Comparison of ENCODE assay signal across 1 cellular context in the genomic region with DNA sequence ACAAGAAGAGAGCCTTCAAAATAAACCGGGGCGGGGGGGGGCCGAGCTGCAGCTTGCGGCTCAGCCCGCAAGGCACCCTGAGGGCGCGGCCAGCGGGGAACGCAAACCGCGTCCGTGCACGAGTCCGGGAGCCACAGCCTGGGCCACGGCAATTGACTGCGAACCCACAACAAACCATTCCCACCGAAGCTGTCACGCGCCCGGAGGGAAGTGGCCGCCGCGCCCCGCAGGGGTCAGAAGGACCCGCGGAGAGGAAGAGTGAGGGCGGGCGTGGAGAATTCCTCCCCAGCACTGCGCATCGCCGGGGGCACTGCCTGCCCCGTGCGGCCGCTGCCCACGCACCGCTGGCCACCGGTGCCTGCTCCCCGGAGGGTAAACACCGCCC.
A peak's percentile ranks its signal among the peaks of the same experiment; 100 is the strongest.
TF ChIP-seq lines count a peak whose summit lies in the region.

No MANE protein-coding gene starts in this region.

TF ChIP-seq in K562, 482 proteins besides CTCF, POLR2A, EP300 and RAD21 (continued from another document):
- TF ChIP-seq, protein P1, sequence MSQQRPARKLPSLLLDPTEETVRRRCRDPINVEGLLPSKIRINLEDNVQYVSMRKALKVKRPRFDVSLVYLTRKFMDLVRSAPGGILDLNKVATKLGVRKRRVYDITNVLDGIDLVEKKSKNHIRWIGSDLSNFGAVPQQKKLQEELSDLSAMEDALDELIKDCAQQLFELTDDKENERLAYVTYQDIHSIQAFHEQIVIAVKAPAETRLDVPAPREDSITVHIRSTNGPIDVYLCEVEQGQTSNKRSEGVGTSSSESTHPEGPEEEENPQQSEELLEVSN (IDR thresholded peaks at IDR 0.05; ENCODE audit: borderline replicate concordance in 1 of 2, extremely low read depth in 1 of 2, insufficient read depth in 1 of 2, insufficient read length in 1 of 2, low read depth in 1 of 2, low read length in 1 of 2, poor library complexity in 1 of 2, severe bottlenecking in 1 of 2) = peak in 1 of 2 experiments; percentile 65
- no peak for TF ChIP-seq YY1 (IDR thresholded peaks at IDR 0.05; ENCODE audit: borderline replicate concordance in 1 of 3, control insufficient read depth in 1 of 3, extremely low read depth in 1 of 3, insufficient read depth in 3 of 3, insufficient read length in 1 of 3, insufficient replicate concordance in 2 of 3, low read depth in 1 of 3, low read length in 2 of 3)
- peak; percentile 16 for TF ChIP-seq HMGN3 (IDR thresholded peaks at IDR 0.05; ENCODE audit: borderline replicate concordance, extremely low read depth, insufficient read length, low read depth, low read length)
- peak; percentile 59; the same call in 1 of the 2 replicates for TF ChIP-seq SAFB (IDR thresholded peaks at IDR 0.05; ENCODE audit: borderline replicate concordance, low read depth, low read length)
- TF ChIP-seq SIN3A (IDR thresholded peaks at IDR 0.05; ENCODE audit: borderline replicate concordance in 2 of 2, control insufficient read depth in 1 of 2, low read depth in 2 of 2, low read length in 2 of 2) = no peak
- 0 out of 4 replicates have a peak, but pooled peaks of 1 of the 2 experiments have one; percentile 25 for TF ChIP-seq MAZ (CRISPR knock-in tag; conservative IDR thresholded peaks at IDR 0.05 in 1 of 2, IDR thresholded peaks at IDR 0.05 in 1 of 2)
- no peak for TF ChIP-seq IFI16 (CRISPR knock-in tag; IDR thresholded peaks at IDR 0.05)
- TF ChIP-seq, protein P2, sequence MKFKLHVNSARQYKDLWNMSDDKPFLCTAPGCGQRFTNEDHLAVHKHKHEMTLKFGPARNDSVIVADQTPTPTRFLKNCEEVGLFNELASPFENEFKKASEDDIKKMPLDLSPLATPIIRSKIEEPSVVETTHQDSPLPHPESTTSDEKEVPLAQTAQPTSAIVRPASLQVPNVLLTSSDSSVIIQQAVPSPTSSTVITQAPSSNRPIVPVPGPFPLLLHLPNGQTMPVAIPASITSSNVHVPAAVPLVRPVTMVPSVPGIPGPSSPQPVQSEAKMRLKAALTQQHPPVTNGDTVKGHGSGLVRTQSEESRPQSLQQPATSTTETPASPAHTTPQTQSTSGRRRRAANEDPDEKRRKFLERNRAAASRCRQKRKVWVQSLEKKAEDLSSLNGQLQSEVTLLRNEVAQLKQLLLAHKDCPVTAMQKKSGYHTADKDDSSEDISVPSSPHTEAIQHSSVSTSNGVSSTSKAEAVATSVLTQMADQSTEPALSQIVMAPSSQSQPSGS (CRISPR knock-in tag; IDR thresholded peaks at IDR 0.05) = no peak
- 0 out of 2 replicates have a peak, but pooled peaks have one; percentile 13 for TF ChIP-seq KDM2B (CRISPR knock-in tag; IDR thresholded peaks at IDR 0.05)
- TF ChIP-seq, protein P3, sequence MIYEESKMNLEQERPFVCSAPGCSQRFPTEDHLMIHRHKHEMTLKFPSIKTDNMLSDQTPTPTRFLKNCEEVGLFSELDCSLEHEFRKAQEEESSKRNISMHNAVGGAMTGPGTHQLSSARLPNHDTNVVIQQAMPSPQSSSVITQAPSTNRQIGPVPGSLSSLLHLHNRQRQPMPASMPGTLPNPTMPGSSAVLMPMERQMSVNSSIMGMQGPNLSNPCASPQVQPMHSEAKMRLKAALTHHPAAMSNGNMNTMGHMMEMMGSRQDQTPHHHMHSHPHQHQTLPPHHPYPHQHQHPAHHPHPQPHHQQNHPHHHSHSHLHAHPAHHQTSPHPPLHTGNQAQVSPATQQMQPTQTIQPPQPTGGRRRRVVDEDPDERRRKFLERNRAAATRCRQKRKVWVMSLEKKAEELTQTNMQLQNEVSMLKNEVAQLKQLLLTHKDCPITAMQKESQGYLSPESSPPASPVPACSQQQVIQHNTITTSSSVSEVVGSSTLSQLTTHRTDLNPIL (CRISPR knock-in tag; IDR thresholded peaks at IDR 0.05) = no peak
- TF ChIP-seq SMARCC2 (IDR thresholded peaks at IDR 0.05; ENCODE audit: low read depth) = no peak
- no peak for TF ChIP-seq ZNF780A (CRISPR knock-in tag; IDR thresholded peaks at IDR 0.05)
- TF ChIP-seq GTF2E2 (tag; IDR thresholded peaks at IDR 0.05) = 0 out of 2 replicates have a peak, but pooled peaks have one; percentile 36
- no peak for TF ChIP-seq ATF7 (IDR thresholded peaks at IDR 0.05)
- no peak for TF ChIP-seq ZNF121 (CRISPR knock-in tag; conservative IDR thresholded peaks at IDR 0.05)
- TF ChIP-seq NR2C2 (CRISPR knock-in tag; IDR thresholded peaks at IDR 0.05) = 0 out of 2 replicates have a peak, but pooled peaks have one; percentile 25
- no peak for TF ChIP-seq NR2C2 (tag; IDR thresholded peaks at IDR 0.05)
- TF ChIP-seq, protein P4, sequence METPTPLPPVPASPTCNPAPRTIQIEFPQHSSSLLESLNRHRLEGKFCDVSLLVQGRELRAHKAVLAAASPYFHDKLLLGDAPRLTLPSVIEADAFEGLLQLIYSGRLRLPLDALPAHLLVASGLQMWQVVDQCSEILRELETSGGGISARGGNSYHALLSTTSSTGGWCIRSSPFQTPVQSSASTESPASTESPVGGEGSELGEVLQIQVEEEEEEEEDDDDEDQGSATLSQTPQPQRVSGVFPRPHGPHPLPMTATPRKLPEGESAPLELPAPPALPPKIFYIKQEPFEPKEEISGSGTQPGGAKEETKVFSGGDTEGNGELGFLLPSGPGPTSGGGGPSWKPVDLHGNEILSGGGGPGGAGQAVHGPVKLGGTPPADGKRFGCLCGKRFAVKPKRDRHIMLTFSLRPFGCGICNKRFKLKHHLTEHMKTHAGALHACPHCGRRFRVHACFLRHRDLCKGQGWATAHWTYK (CRISPR knock-in tag; IDR thresholded peaks at IDR 0.05) = 0 out of 2 replicates have a peak, but pooled peaks have one; percentile 11
- no peak for TF ChIP-seq NBN (IDR thresholded peaks at IDR 0.05; ENCODE audit: low read depth)
- TF ChIP-seq SPI1 (IDR thresholded peaks at IDR 0.05; ENCODE audit: borderline replicate concordance, low read depth, low read length) = 0 out of 2 replicates have a peak, but pooled peaks have one; percentile 4
- no peak for TF ChIP-seq ZC3H8 (IDR thresholded peaks at IDR 0.05)
- TF ChIP-seq COPS2 (conservative IDR thresholded peaks at IDR 0.05) = no peak
- TF ChIP-seq, protein P5, sequence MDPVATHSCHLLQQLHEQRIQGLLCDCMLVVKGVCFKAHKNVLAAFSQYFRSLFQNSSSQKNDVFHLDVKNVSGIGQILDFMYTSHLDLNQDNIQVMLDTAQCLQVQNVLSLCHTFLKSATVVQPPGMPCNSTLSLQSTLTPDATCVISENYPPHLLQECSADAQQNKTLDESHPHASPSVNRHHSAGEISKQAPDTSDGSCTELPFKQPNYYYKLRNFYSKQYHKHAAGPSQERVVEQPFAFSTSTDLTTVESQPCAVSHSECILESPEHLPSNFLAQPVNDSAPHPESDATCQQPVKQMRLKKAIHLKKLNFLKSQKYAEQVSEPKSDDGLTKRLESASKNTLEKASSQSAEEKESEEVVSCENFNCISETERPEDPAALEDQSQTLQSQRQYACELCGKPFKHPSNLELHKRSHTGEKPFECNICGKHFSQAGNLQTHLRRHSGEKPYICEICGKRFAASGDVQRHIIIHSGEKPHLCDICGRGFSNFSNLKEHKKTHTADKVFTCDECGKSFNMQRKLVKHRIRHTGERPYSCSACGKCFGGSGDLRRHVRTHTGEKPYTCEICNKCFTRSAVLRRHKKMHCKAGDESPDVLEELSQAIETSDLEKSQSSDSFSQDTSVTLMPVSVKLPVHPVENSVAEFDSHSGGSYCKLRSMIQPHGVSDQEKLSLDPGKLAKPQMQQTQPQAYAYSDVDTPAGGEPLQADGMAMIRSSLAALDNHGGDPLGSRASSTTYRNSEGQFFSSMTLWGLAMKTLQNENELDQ (CRISPR knock-in tag; IDR thresholded peaks at IDR 0.05; ENCODE audit: borderline replicate concordance) = no peak
